9 cellular contexts compared by ENCODE assay signal in genomic region chr2:1960761-1961160, GRCh38.
"Had no signal": no experiment of that assay in that cellular context is flagged by ENCODE, and none has a peak within 500 bp of the region (broad histone marks: within the 10 kb centered on the region; RNA-seq: fewer than 3 reads in every experiment).

No MANE protein-coding gene starts in this region.

- FAIRE-seq: K562 had no signal

- H3K4me3 ChIP-seq: GM23338, HAP-1, K562 had no signal

- H3K4me1 ChIP-seq: HAP-1 had no signal

- H3K4me1 Mint-ChIP-seq: GM23338 had no signal

- H3K27ac ChIP-seq: HL-60 had no signal

- H3K4me3 Mint-ChIP-seq: GM23338, HFFc6 had no signal

- H3K27ac Mint-ChIP-seq: GM23338, HFFc6 had no signal

- ATAC-seq: GM23338, HCT116, K562 had no signal

- H3K4me2 ChIP-seq: GM23338 had no signal

- H3K9me3 Mint-ChIP-seq: GM23338 had no signal

- H3K9me3 ChIP-seq: HAP-1 had no signal

- DNase-seq: H7, HFFc6, IMR-90, KG1 had no signal

- H2AFZ ChIP-seq: GM23338 had no signal

- H3K36me3 ChIP-seq: HAP-1 had no signal
